In the genomic region with DNA sequence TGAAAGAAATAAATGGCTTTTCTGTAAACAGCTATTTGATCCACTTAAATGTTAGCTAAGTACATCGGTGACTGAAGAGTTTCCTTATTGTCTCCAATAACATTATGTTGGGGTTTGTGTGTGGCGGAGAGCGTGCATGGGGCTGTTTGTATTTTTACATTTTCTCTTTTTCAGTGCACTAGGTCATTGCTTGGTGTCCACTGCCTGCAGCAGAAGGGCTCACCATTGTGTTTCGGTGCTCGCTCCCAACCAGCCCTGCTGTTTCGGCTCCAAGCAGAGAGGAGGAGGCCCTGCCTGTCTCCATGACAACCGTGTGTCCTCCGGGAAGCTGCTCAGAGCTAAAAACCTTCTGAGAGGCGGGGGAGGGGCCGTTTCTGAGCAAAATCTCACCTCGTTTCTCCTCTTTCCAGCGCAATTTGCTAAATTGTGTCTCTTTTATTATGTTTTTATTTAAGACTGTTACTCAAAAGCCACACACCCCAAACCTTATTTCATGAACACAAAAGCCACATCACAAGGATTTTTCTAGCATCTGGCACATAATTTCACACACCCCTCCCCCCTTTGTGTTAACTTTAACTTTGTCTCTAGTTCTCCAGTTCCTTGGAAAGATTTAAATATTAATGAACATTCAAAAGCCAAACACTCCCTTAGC, we compare ENCODE assay signal across 9 cellular contexts.
DNase-seq lines count a peak whose midpoint lies in the region; ATAC-seq and TF ChIP-seq lines count a peak whose summit lies in the region.
"Had no signal": no experiment of that assay in that cellular context is flagged by ENCODE, and none has a peak within 500 bp of the region (broad histone marks: within the 10 kb centered on the region; RNA-seq: fewer than 3 reads in every experiment).

No MANE protein-coding gene starts in this region.

- H3K27me3 ChIP-seq in H7 (ENCODE audit: control insufficient read depth, insufficient read depth, low read length) (no peaks in the 10 kb centered on the region), neural cell (ENCODE audit: insufficient read depth, low read depth, low read length) (no peaks in the 10 kb centered on the region), Karpas-422 (ENCODE audit: low read length) (no peaks in the 10 kb centered on the region), breast epithelium (no peaks in the 10 kb centered on the region)

- no peak for TF ChIP-seq CTCF in epithelial cell of esophagus (IDR thresholded peaks at IDR 0.05; ENCODE audit: insufficient read depth, low read depth, low read length, missing control alignments)
- TF ChIP-seq CTCF in neural cell (IDR thresholded peaks at IDR 0.05; ENCODE audit: poor library complexity, severe bottlenecking), result no peak
- TF ChIP-seq CTCF in breast epithelium (IDR thresholded peaks at IDR 0.05), result no peak

- H3K4me1 ChIP-seq in Karpas-422 (ENCODE audit: low read length) (no peaks in the 10 kb centered on the region), breast epithelium (no peaks in the 10 kb centered on the region)

- peak; percentile 80 for TF ChIP-seq EP300 in neural cell (conservative IDR thresholded peaks at IDR 0.05; ENCODE audit: poor library complexity, severe bottlenecking)

- H3K4me3 ChIP-seq in H7 (ENCODE audit: insufficient read depth, low read depth, low read length) (no peak overlapping the region), epithelial cell of esophagus (ENCODE audit: low read length) (no peak overlapping the region), neural cell (ENCODE audit: low read length) (peak overlapping the region; percentile 58), Karpas-422 (ENCODE audit: low read length) (no peak overlapping the region), breast epithelium (no peak overlapping the region)

- intact Hi-C loops in activated T-helper 1 cell treated with anti-CD3 and anti-CD28 coated beads, Interleukin-12 subunit alpha, Interleukin-12 subunit beta, Interleukin-2, Interleukin-4 antibody, amounts not matched to agents 30 ng/mL and 10 ng/mL and 1 ng/mL, durations not matched to agents 14 hours and 24 hours and 36 hours (cut with micrococcal nuclease), result no loop called here
- intact Hi-C loops in breast epithelium (cut with DNase I; ENCODE audit: low total_unique reads), result no loop called here

- no peaks in the 10 kb centered on the region for H3K9me2 ChIP-seq in neural cell (ENCODE audit: insufficient read depth, low read length)
- no peaks in the 10 kb centered on the region for H3K9me2 ChIP-seq in Karpas-422 (replicated peaks; ENCODE audit: insufficient read depth, low read length)

- peak; percentile 62 for TF ChIP-seq RAD21 in neural cell (conservative IDR thresholded peaks at IDR 0.05)

- H3K27ac ChIP-seq in neural cell (ENCODE audit: low read length) (peak overlapping the region; percentile 92), Karpas-422 (ENCODE audit: low read length) (no peak overlapping the region), breast epithelium (no peak overlapping the region)
- H3K27ac ChIP-seq: HL-60 had no signal

- H3K27me3 Mint-ChIP-seq in activated T-helper 1 cell treated with anti-CD3 and anti-CD28 coated beads, Interleukin-12 subunit alpha, Interleukin-12 subunit beta, Interleukin-2, Interleukin-4 antibody, amounts not matched to agents 30 ng/mL and 10 ng/mL and 1 ng/mL, durations not matched to agents 14 hours and 24 hours and 36 hours (ENCODE audit: insufficient read depth), result no peaks in the 10 kb centered on the region

- DNase-seq in H7 (peak; percentile 66), NCI-H526 treated with DMSO at 0.1 percent for 48 hours (lab: John Stamatoyannopoulos, UW) (peak; percentile 83), epithelial cell of esophagus (ENCODE audit: low read depth) (peak; percentile 5), Karpas-422 (no peak), breast epithelium (ENCODE audit: low spot score in 2 of 2) (no peak)
- no peak for DNase-seq in activated T-helper 1 cell treated with anti-CD3 and anti-CD28 coated beads, Interleukin-12 subunit alpha, Interleukin-12 subunit beta, Interleukin-2, Interleukin-4 antibody, amounts not matched to agents 30 ng/mL and 10 ng/mL and 1 ng/mL, durations not matched to agents 14 hours and 24 hours and 36 hours (ENCODE audit: low spot score)

- H3K9me3 ChIP-seq in neural cell (ENCODE audit: low read length) (no peaks in the 10 kb centered on the region), Karpas-422 (ENCODE audit: low read length) (no peaks in the 10 kb centered on the region), breast epithelium (no peaks in the 10 kb centered on the region)

- no peak for TF ChIP-seq POLR2A in breast epithelium (IDR thresholded peaks at IDR 0.05)

- H3K36me3 Mint-ChIP-seq in activated T-helper 1 cell treated with anti-CD3 and anti-CD28 coated beads, Interleukin-12 subunit alpha, Interleukin-12 subunit beta, Interleukin-2, Interleukin-4 antibody, amounts not matched to agents 30 ng/mL and 10 ng/mL and 1 ng/mL, durations not matched to agents 14 hours and 24 hours and 36 hours (ENCODE audit: low read depth), result no peaks in the 10 kb centered on the region

- no peaks in the 10 kb centered on the region for H3K4me1 Mint-ChIP-seq in activated T-helper 1 cell treated with anti-CD3 and anti-CD28 coated beads, Interleukin-12 subunit alpha, Interleukin-12 subunit beta, Interleukin-2, Interleukin-4 antibody, amounts not matched to agents 30 ng/mL and 10 ng/mL and 1 ng/mL, durations not matched to agents 14 hours and 24 hours and 36 hours (ENCODE audit: low read depth)

- H3K9ac ChIP-seq in neural cell (ENCODE audit: low read length) (peak overlapping the region; percentile 64), Karpas-422 (ENCODE audit: low read length) (no peak overlapping the region)

- H4K20me1 ChIP-seq in neural cell (ENCODE audit: insufficient read depth) (no peaks in the 10 kb centered on the region), Karpas-422 (ENCODE audit: insufficient read depth, low read depth, low read length) (no peaks in the 10 kb centered on the region)

- H3K9me3 Mint-ChIP-seq in activated T-helper 1 cell treated with anti-CD3 and anti-CD28 coated beads, Interleukin-12 subunit alpha, Interleukin-12 subunit beta, Interleukin-2, Interleukin-4 antibody, amounts not matched to agents 30 ng/mL and 10 ng/mL and 1 ng/mL, durations not matched to agents 14 hours and 24 hours and 36 hours, result no peaks in the 10 kb centered on the region

- H3F3A ChIP-seq in neural cell (ENCODE audit: insufficient read depth, low read length, poor library complexity, severe bottlenecking), result peaks cover 6% of the 10 kb centered on the region

- peak overlapping the region; percentile 89 for H3K4me2 ChIP-seq in neural cell (ENCODE audit: low read length)
- no peak overlapping the region for H3K4me2 ChIP-seq in Karpas-422 (ENCODE audit: low read depth, low read length, poor library complexity, severe bottlenecking)

- H3K4me3 Mint-ChIP-seq in activated T-helper 1 cell treated with anti-CD3 and anti-CD28 coated beads, Interleukin-12 subunit alpha, Interleukin-12 subunit beta, Interleukin-2, Interleukin-4 antibody, amounts not matched to agents 30 ng/mL and 10 ng/mL and 1 ng/mL, durations not matched to agents 14 hours and 24 hours and 36 hours, result no peak overlapping the region

- no peak overlapping the region for H3K27ac Mint-ChIP-seq in activated T-helper 1 cell treated with anti-CD3 and anti-CD28 coated beads, Interleukin-12 subunit alpha, Interleukin-12 subunit beta, Interleukin-2, Interleukin-4 antibody, amounts not matched to agents 30 ng/mL and 10 ng/mL and 1 ng/mL, durations not matched to agents 14 hours and 24 hours and 36 hours

- H2AFZ ChIP-seq in neural cell (ENCODE audit: low read depth, low read length) (peak overlapping the region; percentile 48), Karpas-422 (ENCODE audit: low read length) (no peak overlapping the region)

- H3K79me2 ChIP-seq in neural cell (replicated peaks; ENCODE audit: insufficient read depth, low read length) (no peaks in the 10 kb centered on the region), Karpas-422 (ENCODE audit: low read length) (no peaks in the 10 kb centered on the region)

- no peaks in the 10 kb centered on the region for H3K36me3 ChIP-seq in H7 (replicated peaks; ENCODE audit: control insufficient read depth, insufficient read depth, low read length)
- H3K36me3 ChIP-seq in neural cell (ENCODE audit: insufficient read depth, low read length), result no peaks in the 10 kb centered on the region
- no peaks in the 10 kb centered on the region for H3K36me3 ChIP-seq in Karpas-422 (ENCODE audit: insufficient read depth, low read length)
- H3K36me3 ChIP-seq in breast epithelium, result no peaks in the 10 kb centered on the region

- ATAC-seq in GM19328 (IDR thresholded peaks at IDR 0.05; ENCODE audit: unreplicated experiment), result no peak

TF ChIP-seq in neural cell, 6 proteins besides CTCF, POLR2A, EP300 and RAD21 (continues in another document):
- TF ChIP-seq EZH2 (IDR thresholded peaks at IDR 0.05; ENCODE audit: borderline replicate concordance, insufficient read depth, low read length, poor library complexity, severe bottlenecking) (no peak), TAF1 (IDR thresholded peaks at IDR 0.05; ENCODE audit: low read depth) (no peak), MXI1 (conservative IDR thresholded peaks at IDR 0.05; ENCODE audit: poor library complexity, severe bottlenecking) (peak; percentile 39), SMC3 (conservative IDR thresholded peaks at IDR 0.05; ENCODE audit: poor library complexity) (peak; percentile 61)
- TF ChIP-seq, protein P1, sequence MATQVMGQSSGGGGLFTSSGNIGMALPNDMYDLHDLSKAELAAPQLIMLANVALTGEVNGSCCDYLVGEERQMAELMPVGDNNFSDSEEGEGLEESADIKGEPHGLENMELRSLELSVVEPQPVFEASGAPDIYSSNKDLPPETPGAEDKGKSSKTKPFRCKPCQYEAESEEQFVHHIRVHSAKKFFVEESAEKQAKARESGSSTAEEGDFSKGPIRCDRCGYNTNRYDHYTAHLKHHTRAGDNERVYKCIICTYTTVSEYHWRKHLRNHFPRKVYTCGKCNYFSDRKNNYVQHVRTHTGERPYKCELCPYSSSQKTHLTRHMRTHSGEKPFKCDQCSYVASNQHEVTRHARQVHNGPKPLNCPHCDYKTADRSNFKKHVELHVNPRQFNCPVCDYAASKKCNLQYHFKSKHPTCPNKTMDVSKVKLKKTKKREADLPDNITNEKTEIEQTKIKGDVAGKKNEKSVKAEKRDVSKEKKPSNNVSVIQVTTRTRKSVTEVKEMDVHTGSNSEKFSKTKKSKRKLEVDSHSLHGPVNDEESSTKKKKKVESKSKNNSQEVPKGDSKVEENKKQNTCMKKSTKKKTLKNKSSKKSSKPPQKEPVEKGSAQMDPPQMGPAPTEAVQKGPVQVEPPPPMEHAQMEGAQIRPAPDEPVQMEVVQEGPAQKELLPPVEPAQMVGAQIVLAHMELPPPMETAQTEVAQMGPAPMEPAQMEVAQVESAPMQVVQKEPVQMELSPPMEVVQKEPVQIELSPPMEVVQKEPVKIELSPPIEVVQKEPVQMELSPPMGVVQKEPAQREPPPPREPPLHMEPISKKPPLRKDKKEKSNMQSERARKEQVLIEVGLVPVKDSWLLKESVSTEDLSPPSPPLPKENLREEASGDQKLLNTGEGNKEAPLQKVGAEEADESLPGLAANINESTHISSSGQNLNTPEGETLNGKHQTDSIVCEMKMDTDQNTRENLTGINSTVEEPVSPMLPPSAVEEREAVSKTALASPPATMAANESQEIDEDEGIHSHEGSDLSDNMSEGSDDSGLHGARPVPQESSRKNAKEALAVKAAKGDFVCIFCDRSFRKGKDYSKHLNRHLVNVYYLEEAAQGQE (IDR thresholded peaks at IDR 0.05; ENCODE audit: borderline replicate concordance), result peak; percentile 86

Comparison
In these comparisons a context has a peak if more than half of its experiments do, and no peak if none do; other contexts are left out.
1. DNase-seq: peak in H7 (single experiment), NCI-H526 treated with DMSO at 0.1 percent for 48 hours (single experiment) and epithelial cell of esophagus (single experiment); none in Karpas-422 (single experiment), activated T-helper 1 cell treated with anti-CD3 and anti-CD28 coated beads, Interleukin-12 subunit alpha, Interleukin-12 subunit beta, Interleukin-2, Interleukin-4 antibody, amounts not matched to agents 30 ng/mL and 10 ng/mL and 1 ng/mL, durations not matched to agents 14 hours and 24 hours and 36 hours (single experiment) and breast epithelium (0 of 2).